ENCODE assay signal across 1 cellular context in genomic region chr15:62122249-62122648, GRCh38.
TF ChIP-seq lines count a peak whose summit lies in the region.

No MANE protein-coding gene starts in this region.

TF ChIP-seq in WTC11, 78 proteins besides CTCF, POLR2A, EP300 and RAD21 (continued from another document):
- no peak for TF ChIP-seq AFF4 (CRISPR knock-in tag; IDR thresholded peaks at IDR 0.05; ENCODE audit: borderline replicate concordance)
- no peak for TF ChIP-seq ZBTB21 (CRISPR knock-in tag; IDR thresholded peaks at IDR 0.05; ENCODE audit: borderline replicate concordance)
- TF ChIP-seq JAZF1 (CRISPR knock-in tag; IDR thresholded peaks at IDR 0.05): no peak
